Comparison of ENCODE assay signal across 16 cellular contexts in the genomic region with DNA sequence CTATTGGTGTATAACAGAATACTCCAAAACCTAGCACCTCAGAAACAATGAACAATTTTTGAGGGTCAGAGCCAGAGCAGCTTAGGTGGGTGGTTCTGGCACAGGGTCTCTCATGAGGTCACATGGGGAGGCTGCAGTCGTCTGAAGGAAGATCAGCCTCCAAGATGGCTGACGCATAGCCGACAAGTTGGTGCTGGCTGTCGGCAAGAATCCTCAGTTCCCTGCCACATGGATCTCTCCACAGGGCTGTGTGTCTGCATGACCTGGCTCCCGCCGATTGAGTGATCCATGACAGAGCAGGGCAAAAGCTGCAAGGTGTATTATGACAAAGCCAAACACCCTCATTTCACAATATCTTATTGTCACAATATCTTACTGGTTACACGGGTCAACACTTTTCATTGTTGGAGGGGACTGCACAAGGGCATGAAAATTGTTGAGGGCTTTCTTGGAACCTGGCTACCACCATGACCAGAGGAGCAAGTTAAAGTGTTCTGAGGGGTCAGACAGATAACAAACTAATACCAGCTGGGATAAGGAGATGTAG. TPM values are rescaled to one million over a fixed set of nuclear protein-coding genes. Genes with fewer than 3 reads are reported as not detected.
DNase-seq lines count a peak whose midpoint lies in the region; ATAC-seq and TF ChIP-seq lines count a peak whose summit lies in the region.
"Had no signal": no experiment of that assay in that cellular context is flagged by ENCODE, and none has a peak within 500 bp of the region (broad histone marks: within the 10 kb centered on the region; RNA-seq: fewer than 3 reads in every experiment).

No MANE protein-coding gene starts in this region.

- H2AFZ ChIP-seq in hepatocyte = no peak overlapping the region

- H3K9me3 Mint-ChIP-seq in activated T-cell treated with anti-CD3 and anti-CD28 coated beads, Interleukin-2, amount 50 U/mL, for 24 hours = no peaks in the 10 kb centered on the region
- H3K9me3 Mint-ChIP-seq in activated naive CD8-positive, alpha-beta T cell (ENCODE audit: low read depth) = no peaks in the 10 kb centered on the region
- no peaks in the 10 kb centered on the region for H3K9me3 Mint-ChIP-seq in stimulated activated naive B cell treated with anti-CD40 and anti-IgM and Interleukin-4, amounts not matched to agents 10 μg/mL and 1 μg/mL and 100 μg/mL, for 72 hours

- ATAC-seq in stimulated activated naive B cell treated with anti-CD40 and anti-IgM and Interleukin-4, amounts not matched to agents 10 μg/mL and 1 μg/mL and 100 μg/mL, for 72 hours (replicated peaks) = no peak
- ATAC-seq in HG03139 (IDR thresholded peaks at IDR 0.05; ENCODE audit: unreplicated experiment) = no peak
- no peak for ATAC-seq in HG03095 (IDR thresholded peaks at IDR 0.05; ENCODE audit: unreplicated experiment)

- H3K36me3 Mint-ChIP-seq in activated T-cell treated with anti-CD3 and anti-CD28 coated beads, Interleukin-2, amount 50 U/mL, for 24 hours (ENCODE audit: low read depth) = peaks cover 31% of the 10 kb centered on the region
- H3K36me3 Mint-ChIP-seq in activated naive CD8-positive, alpha-beta T cell = no peaks in the 10 kb centered on the region
- peaks cover 0 to 19% of the 10 kb centered on the region in 2 donors for H3K36me3 Mint-ChIP-seq in stimulated activated naive B cell treated with anti-CD40 and anti-IgM and Interleukin-4, amounts not matched to agents 10 μg/mL and 1 μg/mL and 100 μg/mL, for 72 hours

- no peak overlapping the region for H3K4me3 Mint-ChIP-seq in activated T-cell treated with anti-CD3 and anti-CD28 coated beads, Interleukin-2, amount 50 U/mL, for 24 hours
- H3K4me3 Mint-ChIP-seq in activated naive CD8-positive, alpha-beta T cell = peak overlapping the region; percentile 62
- H3K4me3 Mint-ChIP-seq in stimulated activated naive B cell treated with anti-CD40 and anti-IgM and Interleukin-4, amounts not matched to agents 10 μg/mL and 1 μg/mL and 100 μg/mL, for 72 hours = peak overlapping the region in 1 of 2 donors; percentile 40

- H3K27ac ChIP-seq in hepatocyte = peak overlapping the region; percentile 99
- H3K27ac ChIP-seq: HL-60, WERI-Rb-1 had no signal

- no peaks in the 10 kb centered on the region for H3K36me3 ChIP-seq in hepatocyte (replicated peaks; ENCODE audit: insufficient read depth, low read depth)
- H3K36me3 ChIP-seq: tibial nerve had no signal

- H3K27me3 ChIP-seq in hepatocyte = no peaks in the 10 kb centered on the region
- H3K27me3 ChIP-seq: tibial nerve had no signal

- H3K4me1 Mint-ChIP-seq in activated T-cell treated with anti-CD3 and anti-CD28 coated beads, Interleukin-2, amount 50 U/mL, for 24 hours (ENCODE audit: low read depth) = peaks cover 76% of the 10 kb centered on the region
- peaks cover 79% of the 10 kb centered on the region for H3K4me1 Mint-ChIP-seq in activated naive CD8-positive, alpha-beta T cell (ENCODE audit: low read depth)
- peaks cover 60 to 82% of the 10 kb centered on the region in 2 donors for H3K4me1 Mint-ChIP-seq in stimulated activated naive B cell treated with anti-CD40 and anti-IgM and Interleukin-4, amounts not matched to agents 10 μg/mL and 1 μg/mL and 100 μg/mL, for 72 hours

- no peaks in the 10 kb centered on the region for H3K9me3 ChIP-seq in hepatocyte (ENCODE audit: low read depth)
- H3K9me3 ChIP-seq: tibial nerve had no signal

- H3K9me2 ChIP-seq in hepatocyte (replicated peaks; ENCODE audit: insufficient read depth) = no peaks in the 10 kb centered on the region

- H3K4me2 ChIP-seq in hepatocyte = peak overlapping the region; percentile 75

- H3K4me3 ChIP-seq in hepatocyte = no peak overlapping the region
- H3K4me3 ChIP-seq: tibial nerve had no signal

- peak overlapping the region; percentile 78 for H3K27ac Mint-ChIP-seq in activated T-cell treated with anti-CD3 and anti-CD28 coated beads, Interleukin-2, amount 50 U/mL, for 24 hours
- peak overlapping the region; percentile 72 for H3K27ac Mint-ChIP-seq in activated naive CD8-positive, alpha-beta T cell
- peak overlapping the region; percentile 72 for H3K27ac Mint-ChIP-seq in stimulated activated naive B cell treated with anti-CD40 and anti-IgM and Interleukin-4, amounts not matched to agents 10 μg/mL and 1 μg/mL and 100 μg/mL, for 72 hours

- no peak for DNase-seq in activated T-cell treated with anti-CD3 and anti-CD28 coated beads, Interleukin-2, amount 50 U/mL, for 24 hours
- DNase-seq in activated T-cell treated with anti-CD3 and anti-CD28 coated beads for 4 hours (no peak), hepatocyte (ENCODE audit: low spot score) (peak; percentile 19), NCI-H748 treated with DMSO at 0.1 percent for 48 hours (lab: John Stamatoyannopoulos, UW) (no peak)
- no peak for DNase-seq in stimulated activated naive B cell treated with anti-CD40 and anti-IgM and Interleukin-4, amounts not matched to agents 10 μg/mL and 1 μg/mL and 100 μg/mL, for 72 hours
- DNase-seq: activated effector memory CD4-positive, alpha-beta T cell treated with Interleukin-2 at 50 U/mL for 16 hours; central memory CD4-positive, alpha-beta T cell; NCI-H446; SHP77; WERI-Rb-1 had no signal

- H3K27me3 Mint-ChIP-seq in activated T-cell treated with anti-CD3 and anti-CD28 coated beads, Interleukin-2, amount 50 U/mL, for 24 hours = no peaks in the 10 kb centered on the region
- no peaks in the 10 kb centered on the region for H3K27me3 Mint-ChIP-seq in activated naive CD8-positive, alpha-beta T cell
- no peaks in the 10 kb centered on the region for H3K27me3 Mint-ChIP-seq in stimulated activated naive B cell treated with anti-CD40 and anti-IgM and Interleukin-4, amounts not matched to agents 10 μg/mL and 1 μg/mL and 100 μg/mL, for 72 hours

- WGBS in hepatocyte (ENCODE audit: low lambda C conversion rate, missing lambda C conversion rate) = 64% methylated on average over 7 of the region's 7 CpGs

- peaks cover 43% of the 10 kb centered on the region for H3K4me1 ChIP-seq in hepatocyte (ENCODE audit: insufficient read depth)

- TF ChIP-seq CTCF in hepatocyte (IDR thresholded peaks at IDR 0.05; ENCODE audit: poor library complexity) = no peak

- H3K79me2 ChIP-seq in hepatocyte = peaks cover 91% of the 10 kb centered on the region

- H4K20me1 ChIP-seq in hepatocyte (ENCODE audit: insufficient read depth, poor library complexity, severe bottlenecking) = peaks cover 80% of the 10 kb centered on the region

RNA-seq across cellular contexts. Expression of a gene that starts 4.2 kb away (rescaled TPM):
- 478 and 519 TPM in 2 replicates for total RNA-seq in hepatocyte
- polyA plus RNA-seq in hepatocyte = 671 and 721 TPM in 2 replicates

RNA-seq across cellular contexts. Expression of a gene that starts 18.5 kb away (rescaled TPM):
- 456 and 458 TPM in 2 replicates for total RNA-seq in hepatocyte
- 692 and 695 TPM in 2 replicates for polyA plus RNA-seq in hepatocyte

RNA-seq across cellular contexts. Expression of a gene that starts 46.4 kb away (rescaled TPM):
- total RNA-seq in hepatocyte = 1.1 and 1.6 TPM in 2 replicates
- 1.4 and 1.8 TPM in 2 replicates for polyA plus RNA-seq in hepatocyte
- total RNA-seq: Daoy had no signal
